25 cellular contexts compared by ENCODE assay signal in genomic region chr13:38301236-38301635, GRCh38.
"Had no signal": no experiment of that assay in that cellular context is flagged by ENCODE, and none has a peak within 500 bp of the region (broad histone marks: within the 10 kb centered on the region; RNA-seq: fewer than 3 reads in every experiment).

No MANE protein-coding gene starts in this region.

- DNase-seq: naive thymus-derived CD4-positive, alpha-beta T cell; natural killer cell; nephron progenitor cell; nucleus accumbens; pancreas; right cardiac atrium; right lobe of liver; sigmoid colon; small intestine; stimulated activated CD4-positive, alpha-beta T cell treated with anti-CD3 and anti-CD28 coated beads, Interleukin-15, amount 100 ng/mL, for 24 hours; stimulated activated CD4-positive, alpha-beta T cell treated with anti-CD3 and anti-CD28 coated beads, Interleukin-2, amount 100 ng/mL, for 24 hours; stimulated activated CD4-positive, alpha-beta T cell treated with anti-CD3 and anti-CD28 coated beads, Interleukin-2, amount 100 ng/mL, for 48 hours; stimulated activated CD4-positive, alpha-beta T cell treated with anti-CD3 and anti-CD28 coated beads, Interleukin-4, amount 100 ng/mL, for 24 hours; stimulated activated naive B cell treated with anti-CD40 and anti-IgM and Interleukin-4, amounts not matched to agents 10 μg/mL and 1 μg/mL and 100 μg/mL, for 72 hours; stimulated activated naive CD4-positive, alpha-beta T cell treated with Interleukin-2 at 50 U/mL for 16 hours; substantia nigra; testis; tibial artery; transverse colon; upper lobe of right lung; uterus had no signal

- H3K36me3 Mint-ChIP-seq: naive thymus-derived CD4-positive, alpha-beta T cell; natural killer cell; stimulated activated effector memory CD8-positive, alpha-beta T cell treated with anti-CD3 and anti-CD28 coated beads, Interleukin-12 subunit alpha, Interleukin-12 subunit beta, amount 100 ng/mL, for 72 hours; stimulated activated naive B cell treated with anti-CD40 and anti-IgM and Interleukin-4, amounts not matched to agents 10 μg/mL and 1 μg/mL and 100 μg/mL, for 72 hours; type B pancreatic cell had no signal

- H3K9me3 Mint-ChIP-seq: nephron progenitor cell; neural crest cell; stimulated activated naive B cell treated with anti-CD40 and anti-IgM and Interleukin-4, amounts not matched to agents 10 μg/mL and 1 μg/mL and 100 μg/mL, for 72 hours; type B pancreatic cell had no signal

- H3K4me1 Mint-ChIP-seq: naive thymus-derived CD4-positive, alpha-beta T cell; natural killer cell; nephron progenitor cell; neural crest cell; stimulated activated effector memory CD8-positive, alpha-beta T cell treated with anti-CD3 and anti-CD28 coated beads, Interleukin-12 subunit alpha, Interleukin-12 subunit beta, amount 100 ng/mL, for 72 hours; stimulated activated naive B cell treated with anti-CD40 and anti-IgM and Interleukin-4, amounts not matched to agents 10 μg/mL and 1 μg/mL and 100 μg/mL, for 72 hours had no signal

- H3K4me3 Mint-ChIP-seq: naive thymus-derived CD4-positive, alpha-beta T cell; natural killer cell; nephron progenitor cell; neural crest cell; stimulated activated effector memory CD8-positive, alpha-beta T cell treated with anti-CD3 and anti-CD28 coated beads, Interleukin-12 subunit alpha, Interleukin-12 subunit beta, amount 100 ng/mL, for 72 hours; stimulated activated naive B cell treated with anti-CD40 and anti-IgM and Interleukin-4, amounts not matched to agents 10 μg/mL and 1 μg/mL and 100 μg/mL, for 72 hours; stimulated activated naive CD8-positive, alpha-beta T cell treated with anti-CD3 and anti-CD28 coated beads, Interleukin-15, Interleukin-2, amounts not matched to agents 100 ng/mL and 50 ng/mL, for 24 hours; type B pancreatic cell had no signal

- H3K27ac Mint-ChIP-seq: naive thymus-derived CD4-positive, alpha-beta T cell; natural killer cell; nephron progenitor cell; stimulated activated effector memory CD8-positive, alpha-beta T cell treated with anti-CD3 and anti-CD28 coated beads, Interleukin-12 subunit alpha, Interleukin-12 subunit beta, amount 100 ng/mL, for 72 hours; stimulated activated naive B cell treated with anti-CD40 and anti-IgM and Interleukin-4, amounts not matched to agents 10 μg/mL and 1 μg/mL and 100 μg/mL, for 72 hours; stimulated activated naive CD8-positive, alpha-beta T cell treated with anti-CD3 and anti-CD28 coated beads, Interleukin-15, Interleukin-2, amounts not matched to agents 100 ng/mL and 50 ng/mL, for 24 hours; type B pancreatic cell had no signal

- H3K27me3 Mint-ChIP-seq: stimulated activated naive B cell treated with anti-CD40 and anti-IgM and Interleukin-4, amounts not matched to agents 10 μg/mL and 1 μg/mL and 100 μg/mL, for 72 hours; type B pancreatic cell had no signal

- ATAC-seq: naive thymus-derived CD4-positive, alpha-beta T cell; natural killer cell; pancreas; right cardiac atrium; right lobe of liver; stimulated activated effector memory CD8-positive, alpha-beta T cell treated with anti-CD3 and anti-CD28 coated beads, Interleukin-12 subunit alpha, Interleukin-12 subunit beta, amount 100 ng/mL, for 72 hours; stimulated activated naive B cell treated with anti-CD40 and anti-IgM and Interleukin-4, amounts not matched to agents 10 μg/mL and 1 μg/mL and 100 μg/mL, for 72 hours; upper lobe of right lung had no signal
